8 cellular contexts compared by ENCODE assay signal in genomic region chr19:19342086-19343015, GRCh38. TPM values are rescaled to one million over a fixed set of nuclear protein-coding genes. Genes with fewer than 3 reads are reported as not detected.
DNase-seq lines count a peak whose midpoint lies in the region; ATAC-seq, FAIRE-seq and TF ChIP-seq lines count a peak whose summit lies in the region.

No MANE protein-coding gene starts in this region.

- no peaks in the 10 kb centered on the region for H3K4me1 ChIP-seq in left lung

- H3K27ac ChIP-seq in left lung = no peak overlapping the region

- peaks cover 48% of the 10 kb centered on the region for H3K36me3 ChIP-seq in bronchial epithelial cell (ENCODE audit: control insufficient read depth, insufficient read depth, low read length)
- H3K36me3 ChIP-seq in left lung = peaks cover 0 to 100% of the 10 kb centered on the region in 2 donors

- TF ChIP-seq CTCF in bronchial epithelial cell (IDR thresholded peaks at IDR 0.05; ENCODE audit: insufficient read depth, low read length, severe bottlenecking) (peak; percentile 97), left lung (IDR thresholded peaks at IDR 0.05) (peak; percentile 66 to 71)

- H3K9me3 ChIP-seq in left lung = no peaks in the 10 kb centered on the region

- DNase-seq in AML-193 (lab: John Stamatoyannopoulos, UW) (peak; percentile 21 to 31), H4 (ENCODE audit: low spot score) (peak; percentile 65), NCI-H82 treated with DMSO at 0.1 percent for 48 hours (lab: John Stamatoyannopoulos, UW; ENCODE audit: unreplicated experiment) (peak; percentile 20), bronchial epithelial cell (ENCODE audit: low read depth) (peak; percentile 22), left lung (peak; percentile 57 to 89), cerebellar nuclear complex (lab: John Stamatoyannopoulos, UW) (no peak)

- H3K27me3 ChIP-seq in bronchial epithelial cell (ENCODE audit: control insufficient read depth, insufficient read depth, low read length) (no peaks in the 10 kb centered on the region), left lung (no peaks in the 10 kb centered on the region)

- H3K4me3 ChIP-seq in bronchial epithelial cell (ENCODE audit: low read depth, low read length) (no peak overlapping the region), left lung (no peak overlapping the region)

- ATAC-seq in left lung (peak; percentile 92), GM21723 (IDR thresholded peaks at IDR 0.05; ENCODE audit: unreplicated experiment) (no peak), GM19455 (IDR thresholded peaks at IDR 0.05; ENCODE audit: unreplicated experiment) (no peak)

- FAIRE-seq in bronchial epithelial cell (lab: Jason Lieb, UNC) = no peak

- intact Hi-C loops in left lung (cut with DNase I) = no loop called here

RNA-seq across cellular contexts. Expression of gene MAU2, which starts 21.7 kb away (rescaled TPM):
- 12.8 and 16.1 TPM in 2 replicates for total RNA-seq in H4 (2014; rRNA removed; shearing (Covaris generic))
- total RNA-seq in bronchial epithelial cell (12.1 and 16.8 TPM in 2 replicates), left lung (10 to 100 TPM; 46.7 to 50.8 TPM)

RNA-seq across cellular contexts. Expression of gene SUGP1, which starts 22.0 kb away (rescaled TPM):
- 26.1 and 28.8 TPM in 2 replicates for total RNA-seq in H4 (2014; rRNA removed; shearing (Covaris generic))
- 18.7 and 36.4 TPM in 2 replicates for total RNA-seq in bronchial epithelial cell
- total RNA-seq in left lung = 10 to 100 TPM; 35.6 to 37.7 TPM

Comparison
In these comparisons a context has a peak if more than half of its experiments do, and no peak if none do; other contexts are left out.
1. DNase-seq: peak in AML-193 (2 of 2), H4 (single experiment), NCI-H82 treated with DMSO at 0.1 percent for 48 hours (single experiment), bronchial epithelial cell (single experiment) and left lung (2 of 2); none in cerebellar nuclear complex (0 of 2).